ENCODE assay signal across 15 cellular contexts in the genomic region with DNA sequence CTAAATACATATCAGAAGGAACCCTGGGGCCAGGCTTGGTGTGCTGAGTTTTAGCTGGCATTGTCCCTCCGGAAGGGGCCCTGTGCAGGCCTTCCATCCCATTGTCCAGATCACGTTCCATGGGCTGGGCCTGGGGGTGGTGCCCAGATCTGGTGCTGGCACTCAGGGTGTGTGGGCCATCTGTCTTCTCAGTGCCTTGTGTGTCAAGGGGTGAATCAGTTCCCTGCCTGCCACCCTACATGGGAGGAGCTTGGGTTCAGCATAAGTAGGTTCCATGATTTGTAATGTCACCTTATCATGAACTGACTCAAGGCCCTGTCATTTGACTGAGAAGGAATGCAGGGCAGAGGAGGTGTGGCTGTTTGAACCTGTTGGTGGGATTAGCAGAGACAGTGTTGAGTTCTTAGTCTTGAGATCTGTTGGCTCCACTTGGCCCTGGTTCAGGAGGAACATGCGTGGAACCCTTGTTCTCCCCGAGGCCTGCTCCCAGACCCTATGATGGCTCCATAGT.
DNase-seq lines count a peak whose midpoint lies in the region; ATAC-seq, FAIRE-seq and TF ChIP-seq lines count a peak whose summit lies in the region.
"Had no signal": no experiment of that assay in that cellular context is flagged by ENCODE, and none has a peak within 500 bp of the region (broad histone marks: within the 10 kb centered on the region; RNA-seq: fewer than 3 reads in every experiment).

No MANE protein-coding gene starts in this region.

- H2AK9ac ChIP-seq in IMR-90 (replicated peaks; ENCODE audit: low read depth, low read length, poor library complexity), result no peak overlapping the region

- no peak overlapping the region; the same call in 1 of the 2 replicates for H3K23ac ChIP-seq in IMR-90 (ENCODE audit: low read depth, low read length)

- no peak for FAIRE-seq in bronchial epithelial cell (lab: Jason Lieb, UNC)
- FAIRE-seq: GM12891 had no signal

- TF ChIP-seq EP300 in upper lobe of left lung (IDR thresholded peaks at IDR 0.05), result no peak

- ATAC-seq in IMR-90 (ENCODE audit: low read depth) (no peak), upper lobe of left lung (ENCODE audit: low FRiP score in 2 of 2) (no peak)
- ATAC-seq: activated CD4-positive, CD25-positive, alpha-beta regulatory T cell treated with anti-CD3 and anti-CD28 coated beads, Interleukin-2, amount 50 U/mL, for 24 hours had no signal

- no peak overlapping the region for H2BK120ac ChIP-seq in IMR-90 (ENCODE audit: low read depth, low read length)

- peak overlapping the region; percentile 92 for H2AK5ac ChIP-seq in IMR-90 (ENCODE audit: low read depth, low read length)

- CTCF ChIA-PET in IMR-90 (lab: Yijun Ruan, JAX), result no interaction called here

- 0 out of 3 replicates have a peak overlapping the region, but pooled peaks have one; percentile 10 for H2BK15ac ChIP-seq in IMR-90 (ENCODE audit: low read depth, low read length)

- no peak for TF ChIP-seq RAD21 in IMR-90 (IDR thresholded peaks at IDR 0.05; ENCODE audit: low read length)

- H3K4me2 ChIP-seq in BLaER1 treated with 17β-estradiol and CSF1 and Interleukin-3, amounts not matched to agents 10 nM and 100 nM, result peak overlapping the region in 9 of 11 experiments; percentile 61 to 96 (median 87); a peak in 15 of 22 replicates
- no peak overlapping the region for H3K4me2 ChIP-seq in IMR-90 (ENCODE audit: low read depth, low read length)

- H2AFZ ChIP-seq in IMR-90 (replicated peaks; ENCODE audit: low read length, poor library complexity), result peak overlapping the region; percentile 13

- in situ Hi-C loops in IMR-90 (cut with MboI; ENCODE audit: low sequenced_read_pairs), result no loop called here

- H3K27me3 Mint-ChIP-seq in osteocyte (ENCODE audit: unreplicated experiment), result peaks cover 6% of the 10 kb centered on the region

- no peaks in the 10 kb centered on the region for H3K36me3 Mint-ChIP-seq in osteocyte (ENCODE audit: unreplicated experiment)

- H3K36me3 ChIP-seq in BLaER1 treated with 17β-estradiol and CSF1 and Interleukin-3, amounts not matched to agents 10 nM and 100 nM, result no peaks in the 10 kb centered on the region
- H3K36me3 ChIP-seq in IMR-90 (ENCODE audit: control insufficient read depth, insufficient read depth, low read length) (no peaks in the 10 kb centered on the region), bronchial epithelial cell (ENCODE audit: control insufficient read depth, insufficient read depth, low read length) (no peaks in the 10 kb centered on the region), upper lobe of left lung (no peaks in the 10 kb centered on the region)

- peak overlapping the region in 3 of 11 experiments; percentile 4 to 14 (median 14); a peak in 4 of 22 replicates for H3K9ac ChIP-seq in BLaER1 treated with 17β-estradiol and CSF1 and Interleukin-3, amounts not matched to agents 10 nM and 100 nM
- no peak overlapping the region for H3K9ac ChIP-seq in IMR-90 (ENCODE audit: low read depth, low read length)

- POLR2A ChIA-PET in IMR-90 (lab: Charles Lee; ENCODE audit: unreplicated experiment), result no interaction called here

- H3K9me3 ChIP-seq in BLaER1 treated with 17β-estradiol and CSF1 and Interleukin-3, amounts not matched to agents 10 nM and 100 nM (replicated peaks in 1 of 11), result no peaks in the 10 kb centered on the region
- H3K9me3 ChIP-seq in IMR-90 (ENCODE audit: control insufficient read depth, insufficient read depth, low read length), result no peaks in the 10 kb centered on the region
- H3K9me3 ChIP-seq in upper lobe of left lung, result no peaks in the 10 kb centered on the region

- no peak overlapping the region for H3K56ac ChIP-seq in IMR-90 (ENCODE audit: extremely low read depth, insufficient read depth, low read length)

- no peak overlapping the region for H3K4me3 ChIP-seq in BLaER1 treated with 17β-estradiol and CSF1 and Interleukin-3, amounts not matched to agents 10 nM and 100 nM
- H3K4me3 ChIP-seq in IMR-90 (ENCODE audit: insufficient read depth, low read depth, low read length), result no peak overlapping the region
- no peak overlapping the region for H3K4me3 ChIP-seq in bronchial epithelial cell (ENCODE audit: low read depth, low read length)
- no peak overlapping the region for H3K4me3 ChIP-seq in upper lobe of left lung

- H2BK20ac ChIP-seq in IMR-90 (ENCODE audit: low read depth, low read length), result 0 out of 2 replicates have a peak overlapping the region, but pooled peaks have one; percentile 5

- peaks cover 5% of the 10 kb centered on the region; the same call in 1 of the 2 replicates for H3K9me1 ChIP-seq in IMR-90 (ENCODE audit: insufficient read depth, low read length)

- no peak overlapping the region for H4K5ac ChIP-seq in IMR-90 (ENCODE audit: low read depth, low read length)

- no peaks in the 10 kb centered on the region for H4K20me1 ChIP-seq in BLaER1 treated with 17β-estradiol and CSF1 and Interleukin-3, amounts not matched to agents 10 nM and 100 nM
- H4K20me1 ChIP-seq in IMR-90 (ENCODE audit: insufficient read depth, low read length), result no peaks in the 10 kb centered on the region

- no peaks in the 10 kb centered on the region for H3K27me3 ChIP-seq in BLaER1 treated with 17β-estradiol and CSF1 and Interleukin-3, amounts not matched to agents 10 nM and 100 nM
- H3K27me3 ChIP-seq in IMR-90 (ENCODE audit: control insufficient read depth, insufficient read depth, low read length) (peaks cover 5% of the 10 kb centered on the region; the same call in 1 of the 2 replicates), bronchial epithelial cell (ENCODE audit: control insufficient read depth, insufficient read depth, low read length) (no peaks in the 10 kb centered on the region), upper lobe of left lung (no peaks in the 10 kb centered on the region)

- no peak overlapping the region for H3K4me3 Mint-ChIP-seq in osteocyte (ENCODE audit: unreplicated experiment)

- peaks cover 2% of the 10 kb centered on the region for H3K4me1 Mint-ChIP-seq in osteocyte (ENCODE audit: unreplicated experiment)

- peaks cover 0 to 4% of the 10 kb centered on the region in 2 experiments; a peak in 1 of 4 replicates for H3K79me1 ChIP-seq in IMR-90 (ENCODE audit: low read depth in 1 of 2, low read length in 2 of 2)

- dilution Hi-C loops in IMR-90 (cut with HindIII; ENCODE audit: low sequenced_read_pairs, unreplicated experiment), result no loop called here

- DNase-seq in IMR-90 (no peak), bronchial epithelial cell (ENCODE audit: low read depth) (peak; percentile 75), osteocyte (ENCODE audit: extremely low spot score, unreplicated experiment) (peak; percentile 70), GM20000 (ENCODE audit: low spot score) (no peak), NCI-H526 treated with DMSO at 0.1 percent for 48 hours (lab: John Stamatoyannopoulos, UW) (no peak), upper lobe of left lung (no peak)
- DNase-seq in activated CD4-positive, alpha-beta T cell treated with anti-CD3 and anti-CD28 coated beads for 1 hour, result no peak
- DNase-seq: activated naive CD4-positive, alpha-beta T cell treated with Interleukin-2 at 50 U/mL for 16 hours; NCI-H2227 treated with DMSO at 0.1 percent for 48 hours; SW 1271 had no signal

- TF ChIP-seq POLR2A in IMR-90 (IDR thresholded peaks at IDR 0.05; ENCODE audit: low read depth, low read length), result no peak
- TF ChIP-seq POLR2A in upper lobe of left lung (IDR thresholded peaks at IDR 0.05), result no peak

- peak overlapping the region in 8 of 11 experiments; percentile 50 to 94 (median 92); a peak in 16 of 22 replicates for H3K27ac ChIP-seq in BLaER1 treated with 17β-estradiol and CSF1 and Interleukin-3, amounts not matched to agents 10 nM and 100 nM
- H3K27ac ChIP-seq in IMR-90 (ENCODE audit: insufficient read depth, low read length), result no peak overlapping the region
- H3K27ac ChIP-seq in upper lobe of left lung, result no peak overlapping the region
- H3K27ac ChIP-seq: C4-2B had no signal

- no peak for TF ChIP-seq CTCF in IMR-90 (conservative IDR thresholded peaks at IDR 0.05; ENCODE audit: low read depth, low read length)
- TF ChIP-seq CTCF in bronchial epithelial cell (IDR thresholded peaks at IDR 0.05; ENCODE audit: insufficient read depth, low read length, severe bottlenecking), result no peak
- no peak for TF ChIP-seq CTCF in osteocyte (IDR thresholded peaks at IDR 0.05)
- TF ChIP-seq CTCF in GM20000 (IDR thresholded peaks at IDR 0.05; ENCODE audit: extremely low read depth, missing control alignments), result no peak
- TF ChIP-seq CTCF in upper lobe of left lung (IDR thresholded peaks at IDR 0.05), result no peak

- no peak overlapping the region for H4K91ac ChIP-seq in IMR-90 (ENCODE audit: insufficient read depth, low read depth, low read length)

- 100% methylated on average over 2 of the region's 4 CpGs; no CpG with 5 or more reads in 1 of the 2 experiments for WGBS in IMR-90 (ENCODE audit: extremely low coverage in 2 of 2, insufficient read length in 1 of 2), 2 experiments
- 97 to 100% methylated on average over 2 to 4 of the region's 4 CpGs for WGBS in upper lobe of left lung, 2 donors

- no peak overlapping the region for H3K27ac Mint-ChIP-seq in osteocyte (ENCODE audit: unreplicated experiment)
- H3K27ac Mint-ChIP-seq: progenitor cell of endocrine pancreas had no signal

- no peak overlapping the region for H4K8ac ChIP-seq in IMR-90 (ENCODE audit: low read depth in 2 of 2, low read length in 2 of 2)

- no peak overlapping the region for H2BK5ac ChIP-seq in IMR-90 (ENCODE audit: low read depth, low read length, poor library complexity, severe bottlenecking)

- no TSS peak for BruUV-seq in IMR-90 (replicated peaks; lab: Mats Ljungman, UMichigan)

- intact Hi-C loops in IMR-90 (cut with micrococcal nuclease), result no loop called here

- peaks cover 58 to 100% (median 87%) of the 10 kb centered on the region in 10 experiments for H3K4me1 ChIP-seq in BLaER1 treated with 17β-estradiol and CSF1 and Interleukin-3, amounts not matched to agents 10 nM and 100 nM
- H3K4me1 ChIP-seq in IMR-90 (ENCODE audit: control insufficient read depth, insufficient read depth, low read length) (peaks cover 2% of the 10 kb centered on the region; the same call in 1 of the 2 replicates), upper lobe of left lung (peaks cover 0 to 9% (median 6%) of the 10 kb centered on the region in 4 donors)

- peak overlapping the region; percentile 6; the same call in 1 of the 2 replicates for H3K14ac ChIP-seq in IMR-90 (replicated peaks; ENCODE audit: low read depth, low read length)

- H3K9me3 Mint-ChIP-seq in osteocyte (ENCODE audit: unreplicated experiment), result no peaks in the 10 kb centered on the region

- no peak overlapping the region for H3K18ac ChIP-seq in IMR-90 (ENCODE audit: low read depth, low read length)

- no peak overlapping the region for H3K4ac ChIP-seq in IMR-90 (ENCODE audit: low read depth, low read length)

TF ChIP-seq in IMR-90, 13 proteins besides CTCF, POLR2A, EP300 and RAD21 (continues in another document):
- TF ChIP-seq MAZ (IDR thresholded peaks at IDR 0.05; ENCODE audit: borderline replicate concordance, low read depth, low read length), result no peak
- no peak for TF ChIP-seq RCOR1 (IDR thresholded peaks at IDR 0.05; ENCODE audit: insufficient replicate concordance, low read length)
- TF ChIP-seq FOS (IDR thresholded peaks at IDR 0.05; ENCODE audit: low read depth, low read length), result no peak
- no peak for TF ChIP-seq RFX5 (IDR thresholded peaks at IDR 0.05; ENCODE audit: low read depth, low read length)
- no peak for TF ChIP-seq NFE2L2 (IDR thresholded peaks at IDR 0.05; ENCODE audit: low read depth, low read length)
- no peak for TF ChIP-seq CHD1 (IDR thresholded peaks at IDR 0.05; ENCODE audit: low read depth, low read length)
- TF ChIP-seq CEBPB (IDR thresholded peaks at IDR 0.05; ENCODE audit: low read depth, low read length), result no peak

Comparison
In these comparisons a context has a peak if more than half of its experiments do, and no peak if none do; other contexts are left out.
1. H3K27ac ChIP-seq: peak in BLaER1 treated with 17β-estradiol and CSF1 and Interleukin-3, amounts not matched to agents 10 nM and 100 nM (8 of 11); none in IMR-90 (single experiment) and upper lobe of left lung (0 of 4).
2. DNase-seq: peak in bronchial epithelial cell (single experiment) and osteocyte (single experiment); none in IMR-90 (single experiment), GM20000 (single experiment), NCI-H526 treated with DMSO at 0.1 percent for 48 hours (single experiment), upper lobe of left lung (0 of 2) and activated CD4-positive, alpha-beta T cell treated with anti-CD3 and anti-CD28 coated beads for 1 hour (single experiment).